9 cellular contexts compared by ENCODE assay signal in genomic region chr7:32070406-32071360, GRCh38. TPM values are rescaled to one million over a fixed set of nuclear protein-coding genes. Genes with fewer than 3 reads are reported as not detected.
A peak's percentile ranks its signal among the peaks of the same experiment; 100 is the strongest.
DNase-seq lines count a peak whose midpoint lies in the region; ATAC-seq, FAIRE-seq and TF ChIP-seq lines count a peak whose summit lies in the region.
"Had no signal": no experiment of that assay in that cellular context is flagged by ENCODE, and none has a peak within 500 bp of the region (broad histone marks: within the 10 kb centered on the region; RNA-seq: fewer than 3 reads in every experiment).

TSS of gene PDE1C (minus strand) at chr7:32070407.

- POLR2A ChIA-PET in activated CD4-positive, alpha-beta memory T cell treated with anti-CD3 and anti-CD28 coated beads for 36 hours (lab: Charles Lee) = no interaction called here

- peaks cover 20% of the 10 kb centered on the region for H3K27me3 Mint-ChIP-seq in activated CD4-positive, alpha-beta memory T cell treated with anti-CD3 and anti-CD28 coated beads for 36 hours

- H3K4me1 ChIP-seq in kidney (ENCODE audit: control insufficient read depth in 1 of 2, insufficient read depth in 1 of 2, low read depth in 1 of 2, low read length in 2 of 2) (no peaks in the 10 kb centered on the region), stomach (peaks cover 0 to 24% (median 14%) of the 10 kb centered on the region in 4 donors)

- H3K9me3 ChIP-seq in kidney (ENCODE audit: control insufficient read depth in 1 of 2, low read length in 2 of 2) = no peaks in the 10 kb centered on the region
- no peaks in the 10 kb centered on the region for H3K9me3 ChIP-seq in stomach

- H3K36me3 Mint-ChIP-seq in stimulated activated effector memory CD8-positive, alpha-beta T cell treated with anti-CD3 and anti-CD28 coated beads, Interleukin-12 subunit alpha, Interleukin-12 subunit beta, amount 100 ng/mL, for 72 hours = no peaks in the 10 kb centered on the region
- no peaks in the 10 kb centered on the region for H3K36me3 Mint-ChIP-seq in activated CD4-positive, alpha-beta memory T cell treated with anti-CD3 and anti-CD28 coated beads for 36 hours
- H3K36me3 Mint-ChIP-seq: activated naive CD8-positive, alpha-beta T cell treated with anti-CD3 and anti-CD28 coated beads, Interleukin-2, amount 10 ng/mL, durations not matched to agents 7 days and 5 days had no signal

- H3K4me1 Mint-ChIP-seq in stimulated activated effector memory CD8-positive, alpha-beta T cell treated with anti-CD3 and anti-CD28 coated beads, Interleukin-12 subunit alpha, Interleukin-12 subunit beta, amount 100 ng/mL, for 72 hours = no peaks in the 10 kb centered on the region
- H3K4me1 Mint-ChIP-seq in activated CD4-positive, alpha-beta memory T cell treated with anti-CD3 and anti-CD28 coated beads for 36 hours (ENCODE audit: low read depth) = no peaks in the 10 kb centered on the region
- H3K4me1 Mint-ChIP-seq: activated naive CD8-positive, alpha-beta T cell treated with anti-CD3 and anti-CD28 coated beads, Interleukin-2, amount 10 ng/mL, durations not matched to agents 7 days and 5 days had no signal

- no peak for FAIRE-seq in kidney (lab: Jason Lieb, UNC)

- peak within 1 kb of the TSS in 1 of 2 donors; percentile 24 for H3K9ac ChIP-seq in kidney (ENCODE audit: low read length in 2 of 2)

- intact Hi-C loops in kidney (cut with DNase I) = no loop called here
- intact Hi-C loops in stomach (cut with DNase I; ENCODE audit: low total_unique reads) = no loop called here
- intact Hi-C loops in activated CD4-positive, alpha-beta memory T cell treated with anti-CD3 and anti-CD28 coated beads for 36 hours (cut with micrococcal nuclease) = no loop called here

- H3K4me3 ChIP-seq in kidney (ENCODE audit: low read length in 2 of 2) (peak within 1 kb of the TSS; percentile 37 to 42), stomach (peak within 1 kb of the TSS; percentile 47 to 66 (median 53))

- H3K27ac ChIP-seq in caudate nucleus (ENCODE audit: low read depth, low read length) (peak within 1 kb of the TSS; percentile 93), kidney (ENCODE audit: low read depth in 2 of 2, low read length in 2 of 2) (peak within 1 kb of the TSS in 1 of 2 donors; percentile 41), stomach (peak within 1 kb of the TSS; percentile 54 to 84 (median 71))

- CTCF ChIA-PET in activated CD4-positive, alpha-beta memory T cell treated with anti-CD3 and anti-CD28 coated beads for 36 hours (lab: Charles Lee) = no interaction called here

- peak; percentile 48 for DNase-seq in HCEC 1CT
- DNase-seq in caudate nucleus (lab: John Stamatoyannopoulos, UW) = peak in 48 of 61 donors; percentile 13 to 80 (median 52)
- DNase-seq in kidney = no peak
- no peak for DNase-seq in stomach
- no peak for DNase-seq in stimulated activated effector memory CD8-positive, alpha-beta T cell treated with anti-CD3 and anti-CD28 coated beads, Interleukin-12 subunit alpha, Interleukin-12 subunit beta, amount 100 ng/mL, for 72 hours (ENCODE audit: low spot score in 2 of 2)
- DNase-seq in HuH-7.5 (ENCODE audit: low spot score) = no peak
- no peak for DNase-seq in activated CD4-positive, alpha-beta memory T cell treated with anti-CD3 and anti-CD28 coated beads for 36 hours
- DNase-seq: activated naive CD8-positive, alpha-beta T cell treated with anti-CD3 and anti-CD28 coated beads, Interleukin-2, amount 10 ng/mL, durations not matched to agents 7 days and 5 days had no signal

- no peak within 1 kb of the TSS for H3K27ac Mint-ChIP-seq in stimulated activated effector memory CD8-positive, alpha-beta T cell treated with anti-CD3 and anti-CD28 coated beads, Interleukin-12 subunit alpha, Interleukin-12 subunit beta, amount 100 ng/mL, for 72 hours
- H3K27ac Mint-ChIP-seq in activated CD4-positive, alpha-beta memory T cell treated with anti-CD3 and anti-CD28 coated beads for 36 hours = no peak within 1 kb of the TSS
- H3K27ac Mint-ChIP-seq: activated naive CD8-positive, alpha-beta T cell treated with anti-CD3 and anti-CD28 coated beads, Interleukin-2, amount 10 ng/mL, durations not matched to agents 7 days and 5 days had no signal

- peaks cover 0 to 40% (median 15%) of the 10 kb centered on the region in 3 donors for H3K27me3 ChIP-seq in stomach

- peaks cover 4% of the 10 kb centered on the region for H3K9me3 Mint-ChIP-seq in stimulated activated effector memory CD8-positive, alpha-beta T cell treated with anti-CD3 and anti-CD28 coated beads, Interleukin-12 subunit alpha, Interleukin-12 subunit beta, amount 100 ng/mL, for 72 hours
- no peaks in the 10 kb centered on the region for H3K9me3 Mint-ChIP-seq in activated CD4-positive, alpha-beta memory T cell treated with anti-CD3 and anti-CD28 coated beads for 36 hours
- H3K9me3 Mint-ChIP-seq: activated naive CD8-positive, alpha-beta T cell treated with anti-CD3 and anti-CD28 coated beads, Interleukin-2, amount 10 ng/mL, durations not matched to agents 7 days and 5 days had no signal

- H3K4me3 Mint-ChIP-seq in stimulated activated effector memory CD8-positive, alpha-beta T cell treated with anti-CD3 and anti-CD28 coated beads, Interleukin-12 subunit alpha, Interleukin-12 subunit beta, amount 100 ng/mL, for 72 hours = no peak within 1 kb of the TSS
- no peak within 1 kb of the TSS for H3K4me3 Mint-ChIP-seq in activated CD4-positive, alpha-beta memory T cell treated with anti-CD3 and anti-CD28 coated beads for 36 hours
- H3K4me3 Mint-ChIP-seq: activated naive CD8-positive, alpha-beta T cell treated with anti-CD3 and anti-CD28 coated beads, Interleukin-2, amount 10 ng/mL, durations not matched to agents 7 days and 5 days had no signal

- no peak for TF ChIP-seq POLR2A in stomach (IDR thresholded peaks at IDR 0.05)

- TF ChIP-seq EP300 in stomach (IDR thresholded peaks at IDR 0.05) = no peak

- ATAC-seq in stimulated activated effector memory CD8-positive, alpha-beta T cell treated with anti-CD3 and anti-CD28 coated beads, Interleukin-12 subunit alpha, Interleukin-12 subunit beta, amount 100 ng/mL, for 72 hours = no peak
- no peak for ATAC-seq in GM21515 (IDR thresholded peaks at IDR 0.05; ENCODE audit: unreplicated experiment)

- no peaks in the 10 kb centered on the region for H3K36me3 ChIP-seq in kidney (ENCODE audit: control insufficient read depth in 1 of 2, insufficient read depth in 2 of 2, low read length in 2 of 2)
- no peaks in the 10 kb centered on the region for H3K36me3 ChIP-seq in stomach

- TF ChIP-seq CTCF in kidney (IDR thresholded peaks at IDR 0.05; ENCODE audit: borderline replicate concordance, extremely low read depth, insufficient read depth) (no peak), stomach (IDR thresholded peaks at IDR 0.05) (no peak)

- whole genome bisulfite sequencing in stomach, 5 donors = 1 to 9% (median 2%) methylated on average over 59 to 88 of the region's 88 CpGs

RNA-seq across cellular contexts. Expression of gene PDE1C, which starts in this region (rescaled TPM):
- 5.5 TPM for total RNA-seq in kidney
- polyA plus RNA-seq in kidney (ENCODE audit: insufficient read depth, low read depth, low replicate concordance) = 3.3 TPM
- total RNA-seq in stomach = 10 to 100 TPM in 2 of 5 donors, 1 to 10 TPM in 3; 4.9 to 54.2 (median 7.6) TPM
- polyA plus RNA-seq in stomach = 1 to 10 TPM; 2.9 to 5.3 (median 4.1) TPM
- not detected for total RNA-seq in activated CD4-positive, alpha-beta memory T cell treated with anti-CD3 and anti-CD28 coated beads for 36 hours
- total RNA-seq: activated naive CD8-positive, alpha-beta T cell treated with anti-CD3 and anti-CD28 coated beads, Interleukin-2, amount 10 ng/mL, durations not matched to agents 7 days and 5 days had no signal

Comparison
In these comparisons a context has a peak if more than half of its experiments do, and no peak if none do; other contexts are left out.
1. DNase-seq: peak in HCEC 1CT (single experiment) and caudate nucleus (48 of 61); none in kidney (single experiment), stomach (single experiment), stimulated activated effector memory CD8-positive, alpha-beta T cell treated with anti-CD3 and anti-CD28 coated beads, Interleukin-12 subunit alpha, Interleukin-12 subunit beta, amount 100 ng/mL, for 72 hours (0 of 2), HuH-7.5 (single experiment) and activated CD4-positive, alpha-beta memory T cell treated with anti-CD3 and anti-CD28 coated beads for 36 hours (single experiment).